Comparison of ENCODE assay signal across 1 cellular context in the genomic region with DNA sequence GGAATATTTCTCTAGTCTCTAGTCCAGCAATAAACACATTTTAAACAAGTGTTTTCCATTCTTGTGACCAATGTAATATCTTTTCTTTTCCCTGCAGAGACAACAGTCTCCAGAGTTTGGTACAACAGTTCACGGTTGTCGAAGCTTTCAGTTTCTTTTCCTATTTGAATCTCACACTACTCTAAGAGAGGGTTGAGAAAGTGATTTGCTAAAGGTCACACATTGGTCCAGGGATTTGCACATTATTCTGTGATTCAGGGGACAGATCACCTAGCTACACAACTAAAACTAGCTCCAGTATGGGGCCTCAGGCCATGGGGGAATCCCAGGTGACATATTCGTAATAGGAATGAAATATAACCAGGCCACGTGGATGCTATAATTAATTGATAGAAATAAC.
TF ChIP-seq lines count a peak whose summit lies in the region.

No MANE protein-coding gene starts in this region.

TF ChIP-seq in WTC11, 78 proteins besides CTCF, POLR2A, EP300 and RAD21 (continued from another document):
- TF ChIP-seq, protein P1, sequence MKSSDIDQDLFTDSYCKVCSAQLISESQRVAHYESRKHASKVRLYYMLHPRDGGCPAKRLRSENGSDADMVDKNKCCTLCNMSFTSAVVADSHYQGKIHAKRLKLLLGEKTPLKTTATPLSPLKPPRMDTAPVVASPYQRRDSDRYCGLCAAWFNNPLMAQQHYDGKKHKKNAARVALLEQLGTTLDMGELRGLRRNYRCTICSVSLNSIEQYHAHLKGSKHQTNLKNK (CRISPR knock-in tag; IDR thresholded peaks at IDR 0.05) = no peak
- TF ChIP-seq, protein P2, sequence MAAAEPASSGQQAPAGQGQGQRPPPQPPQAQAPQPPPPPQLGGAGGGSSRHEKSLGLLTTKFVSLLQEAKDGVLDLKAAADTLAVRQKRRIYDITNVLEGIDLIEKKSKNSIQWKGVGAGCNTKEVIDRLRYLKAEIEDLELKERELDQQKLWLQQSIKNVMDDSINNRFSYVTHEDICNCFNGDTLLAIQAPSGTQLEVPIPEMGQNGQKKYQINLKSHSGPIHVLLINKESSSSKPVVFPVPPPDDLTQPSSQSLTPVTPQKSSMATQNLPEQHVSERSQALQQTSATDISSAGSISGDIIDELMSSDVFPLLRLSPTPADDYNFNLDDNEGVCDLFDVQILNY (CRISPR knock-in tag; IDR thresholded peaks at IDR 0.05) = no peak
- no peak for TF ChIP-seq ZNF671 (CRISPR knock-in tag; IDR thresholded peaks at IDR 0.05)
- TF ChIP-seq, protein P3, sequence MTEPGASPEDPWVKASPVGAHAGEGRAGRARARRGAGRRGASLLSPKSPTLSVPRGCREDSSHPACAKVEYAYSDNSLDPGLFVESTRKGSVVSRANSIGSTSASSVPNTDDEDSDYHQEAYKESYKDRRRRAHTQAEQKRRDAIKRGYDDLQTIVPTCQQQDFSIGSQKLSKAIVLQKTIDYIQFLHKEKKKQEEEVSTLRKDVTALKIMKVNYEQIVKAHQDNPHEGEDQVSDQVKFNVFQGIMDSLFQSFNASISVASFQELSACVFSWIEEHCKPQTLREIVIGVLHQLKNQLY (CRISPR knock-in tag; IDR thresholded peaks at IDR 0.05) = no peak
- TF ChIP-seq TCF7 (CRISPR knock-in tag; IDR thresholded peaks at IDR 0.05; ENCODE audit: low read depth) = no peak
- TF ChIP-seq TEAD1 (CRISPR knock-in tag; IDR thresholded peaks at IDR 0.05) = no peak
- no peak for TF ChIP-seq ZNF219 (CRISPR knock-in tag; IDR thresholded peaks at IDR 0.05; ENCODE audit: borderline replicate concordance)
- TF ChIP-seq NFYB (CRISPR knock-in tag; conservative IDR thresholded peaks at IDR 0.05; ENCODE audit: low read depth) = no peak
- TF ChIP-seq, protein P4, sequence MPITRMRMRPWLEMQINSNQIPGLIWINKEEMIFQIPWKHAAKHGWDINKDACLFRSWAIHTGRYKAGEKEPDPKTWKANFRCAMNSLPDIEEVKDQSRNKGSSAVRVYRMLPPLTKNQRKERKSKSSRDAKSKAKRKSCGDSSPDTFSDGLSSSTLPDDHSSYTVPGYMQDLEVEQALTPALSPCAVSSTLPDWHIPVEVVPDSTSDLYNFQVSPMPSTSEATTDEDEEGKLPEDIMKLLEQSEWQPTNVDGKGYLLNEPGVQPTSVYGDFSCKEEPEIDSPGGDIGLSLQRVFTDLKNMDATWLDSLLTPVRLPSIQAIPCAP (CRISPR knock-in tag; IDR thresholded peaks at IDR 0.05) = no peak
TF ChIP-seq in WTC11: peak in this region for 0.
